11 cellular contexts compared by ENCODE assay signal in genomic region chr6:7978736-7979135, GRCh38.
DNase-seq lines count a peak whose midpoint lies in the region; ATAC-seq and TF ChIP-seq lines count a peak whose summit lies in the region.
"Had no signal": no experiment of that assay in that cellular context is flagged by ENCODE, and none has a peak within 500 bp of the region (broad histone marks: within the 10 kb centered on the region; RNA-seq: fewer than 3 reads in every experiment).

No MANE protein-coding gene starts in this region.

- no peaks in the 10 kb centered on the region for H3K9me3 Mint-ChIP-seq in Caco-2 (ENCODE audit: unreplicated experiment)

- H3K36me3 Mint-ChIP-seq in Caco-2 (ENCODE audit: insufficient read depth, unreplicated experiment) = no peaks in the 10 kb centered on the region

- H4K20me1 ChIP-seq in BLaER1 treated with 17β-estradiol and CSF1 and Interleukin-3, amounts not matched to agents 10 nM and 100 nM = no peaks in the 10 kb centered on the region

- 74 to 81% methylated on average over 3 of the region's 3 CpGs for WGBS in aorta, 2 donors

- POLR2A ChIA-PET in Caco-2 (lab: Charles Lee) = no interaction called here

- peak overlapping the region in 1 of 11 experiments; percentile 3; a peak in 1 of 22 replicates for H3K27ac ChIP-seq in BLaER1 treated with 17β-estradiol and CSF1 and Interleukin-3, amounts not matched to agents 10 nM and 100 nM
- H3K27ac ChIP-seq in aorta (ENCODE audit: low read depth in 1 of 2, low read length in 2 of 2) = no peak overlapping the region
- H3K27ac ChIP-seq: VCaP had no signal

- no peaks in the 10 kb centered on the region for H3K27me3 Mint-ChIP-seq in Caco-2 (ENCODE audit: insufficient read depth, unreplicated experiment)

- peaks cover 7 to 16% (median 14%) of the 10 kb centered on the region in 10 experiments; a peak in 19 of 20 replicates for H3K4me1 ChIP-seq in BLaER1 treated with 17β-estradiol and CSF1 and Interleukin-3, amounts not matched to agents 10 nM and 100 nM
- H3K4me1 ChIP-seq in Caco-2 (peaks cover 20% of the 10 kb centered on the region), aorta (ENCODE audit: control insufficient read depth in 1 of 2, insufficient read depth in 2 of 2, low read length in 2 of 2) (peaks cover 0 to 5% of the 10 kb centered on the region in 2 donors)

- in situ Hi-C loops in SK-MEL-5 (cut with HindIII; ENCODE audit: low pct_unique_long_range_greater_than_20kb, low sequenced_read_pairs) = loop anchor here (10.0 kb wide), 1 partner anchor 254 kb away; the partner anchor contains the start of gene BMP6

- H3K4me3 Mint-ChIP-seq in Caco-2 (ENCODE audit: unreplicated experiment) = no peak overlapping the region

- peaks cover 10% of the 10 kb centered on the region for H3K4me1 Mint-ChIP-seq in Caco-2 (ENCODE audit: low read depth, unreplicated experiment)

- no peak overlapping the region for H3K27ac Mint-ChIP-seq in Caco-2 (ENCODE audit: unreplicated experiment)

- DNase-seq in SK-MEL-5 (ENCODE audit: low read depth, low spot score) (peak; percentile 93), NCI-H446 treated with DMSO at 0.1 percent for 48 hours (lab: John Stamatoyannopoulos, UW) (no peak), NCI-H524 treated with DMSO at 0.1 percent for 48 hours (lab: John Stamatoyannopoulos, UW) (no peak), Caco-2 (no peak), aorta (no peak)
- DNase-seq: activated naive CD4-positive, alpha-beta T cell; stimulated activated naive CD8-positive, alpha-beta T cell treated with anti-CD3 and anti-CD28 coated beads, Interleukin-15, Interleukin-2, amounts not matched to agents 100 U/mL and 50 U/mL, for 24 hours had no signal

- peak overlapping the region; percentile 8 to 71 (median 47); a peak in 19 of 22 replicates for H3K4me2 ChIP-seq in BLaER1 treated with 17β-estradiol and CSF1 and Interleukin-3, amounts not matched to agents 10 nM and 100 nM

- CTCF ChIA-PET in Caco-2 (lab: Charles Lee) = no interaction called here

- peak; percentile 69 for ATAC-seq in GM19395 (IDR thresholded peaks at IDR 0.05; ENCODE audit: unreplicated experiment)
- ATAC-seq in HG03378 (IDR thresholded peaks at IDR 0.05; ENCODE audit: unreplicated experiment) = peak; percentile 92
- no peak for ATAC-seq in aorta (ENCODE audit: low FRiP score)
- ATAC-seq: stimulated activated naive CD8-positive, alpha-beta T cell treated with anti-CD3 and anti-CD28 coated beads, Interleukin-15, Interleukin-2, amounts not matched to agents 100 U/mL and 50 U/mL, for 24 hours had no signal

- H3K9me3 ChIP-seq in BLaER1 treated with 17β-estradiol and CSF1 and Interleukin-3, amounts not matched to agents 10 nM and 100 nM (replicated peaks in 1 of 11) = no peaks in the 10 kb centered on the region; a peak in 1 of 22 replicates
- H3K9me3 ChIP-seq in Caco-2 (no peaks in the 10 kb centered on the region), aorta (ENCODE audit: control insufficient read depth, low read length) (no peaks in the 10 kb centered on the region)

- H3K27me3 ChIP-seq in BLaER1 treated with 17β-estradiol and CSF1 and Interleukin-3, amounts not matched to agents 10 nM and 100 nM = no peaks in the 10 kb centered on the region
- H3K27me3 ChIP-seq in Caco-2 (replicated peaks; ENCODE audit: control insufficient read depth, insufficient read depth, low read length) (no peaks in the 10 kb centered on the region), aorta (ENCODE audit: control insufficient read depth in 1 of 2, insufficient read depth in 2 of 2, low read length in 1 of 2) (no peaks in the 10 kb centered on the region)

- no TSS peak for BruUV-seq in Caco-2 (replicated peaks; lab: Mats Ljungman, UMichigan)

- no peak overlapping the region for H3K4me3 ChIP-seq in BLaER1 treated with 17β-estradiol and CSF1 and Interleukin-3, amounts not matched to agents 10 nM and 100 nM
- H3K4me3 ChIP-seq in Caco-2 (ENCODE audit: low read depth, low read length) (no peak overlapping the region), aorta (ENCODE audit: low read length in 2 of 2) (no peak overlapping the region)

- intact Hi-C loops in Caco-2 (cut with micrococcal nuclease; ENCODE audit: unreplicated experiment) (no loop called here), aorta (cut with DNase I) (no loop called here)

- no peak for TF ChIP-seq CTCF in Caco-2 (IDR thresholded peaks at IDR 0.05; ENCODE audit: insufficient read depth in 1 of 2, low read depth in 1 of 2, low read length in 1 of 2, severe bottlenecking in 1 of 2, unreplicated experiment in 1 of 2)

- no peaks in the 10 kb centered on the region for H3K36me3 ChIP-seq in BLaER1 treated with 17β-estradiol and CSF1 and Interleukin-3, amounts not matched to agents 10 nM and 100 nM
- no peaks in the 10 kb centered on the region for H3K36me3 ChIP-seq in Caco-2 (ENCODE audit: control insufficient read depth, insufficient read depth, low read length)
- no peaks in the 10 kb centered on the region for H3K36me3 ChIP-seq in aorta (ENCODE audit: control insufficient read depth in 1 of 2, insufficient read depth in 2 of 2, low read length in 1 of 2)

- no peak overlapping the region for H3K9ac ChIP-seq in BLaER1 treated with 17β-estradiol and CSF1 and Interleukin-3, amounts not matched to agents 10 nM and 100 nM
